Comparison of ENCODE assay signal across 9 cellular contexts in the genomic region with DNA sequence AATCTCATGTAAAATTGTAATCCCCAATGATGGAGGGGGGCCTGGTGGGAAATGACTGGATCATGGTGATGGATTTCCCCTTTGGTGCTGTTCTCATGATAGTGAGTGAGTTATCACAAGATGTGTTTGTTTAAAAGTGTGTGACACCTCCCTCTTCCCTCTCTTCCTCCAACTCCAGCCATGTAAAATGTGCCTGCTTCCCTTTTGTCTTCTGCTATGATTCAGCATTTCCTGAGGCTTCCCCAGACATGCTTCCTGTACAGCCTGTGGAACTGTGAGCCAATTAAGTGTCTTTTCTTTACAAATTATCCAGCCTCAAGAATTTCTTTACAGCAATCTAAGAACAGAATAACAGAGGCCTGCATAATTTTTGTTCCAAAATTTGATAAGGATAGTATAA.
DNase-seq lines count a peak whose midpoint lies in the region; ATAC-seq and TF ChIP-seq lines count a peak whose summit lies in the region.
"Had no signal": no experiment of that assay in that cellular context is flagged by ENCODE, and none has a peak within 500 bp of the region (broad histone marks: within the 10 kb centered on the region; RNA-seq: fewer than 3 reads in every experiment).

No MANE protein-coding gene starts in this region.

- peaks cover 24% of the 10 kb centered on the region for H3K4me1 Mint-ChIP-seq in endodermal cell

- H3K4me3 Mint-ChIP-seq in endodermal cell: no peak overlapping the region

- H3K9me2 ChIP-seq in HCT116 (ENCODE audit: insufficient read depth): no peaks in the 10 kb centered on the region

- TF ChIP-seq RAD21 in HCT116 (IDR thresholded peaks at IDR 0.05; ENCODE audit: low read depth): no peak

- no peak for TF ChIP-seq CTCF in HCT116 (IDR thresholded peaks at IDR 0.05 in 2 of 3, conservative IDR thresholded peaks at IDR 0.05 in 1 of 3; ENCODE audit: borderline replicate concordance in 1 of 3, insufficient read depth in 1 of 3, low read depth in 2 of 3, low read length in 2 of 3)
- no peak for TF ChIP-seq CTCF in endodermal cell (conservative IDR thresholded peaks at IDR 0.05)

- H3K27ac Mint-ChIP-seq in endodermal cell: no peak overlapping the region

- no peak overlapping the region for H2AFZ ChIP-seq in HCT116 (ENCODE audit: low read depth, low read length, poor library complexity, severe bottlenecking)

- no peak for TF ChIP-seq POLR2A in HCT116 (IDR thresholded peaks at IDR 0.05; ENCODE audit: borderline replicate concordance, extremely low read depth, insufficient read depth, insufficient read length)
- TF ChIP-seq POLR2A in GM18505 (IDR thresholded peaks at IDR 0.05; ENCODE audit: borderline replicate concordance, extremely low read depth, insufficient read depth, insufficient read length): no peak

- H3K27ac ChIP-seq in HCT116 (ENCODE audit: low read depth, low read length) (no peak overlapping the region; the same call in 1 of the 2 replicates), iPS-18a (ENCODE audit: low read length) (peak overlapping the region; percentile 20), endodermal cell (ENCODE audit: low read depth, low read length) (no peak overlapping the region)

- H3K27me3 ChIP-seq in HCT116 (ENCODE audit: insufficient read depth, low read length): no peaks in the 10 kb centered on the region
- no peaks in the 10 kb centered on the region for H3K27me3 ChIP-seq in adipocyte (replicated peaks; ENCODE audit: control insufficient read depth, insufficient read depth, low read length)
- H3K27me3 ChIP-seq in iPS-18a (ENCODE audit: control insufficient read depth, insufficient read depth, low read length): no peaks in the 10 kb centered on the region
- H3K27me3 ChIP-seq in endodermal cell (ENCODE audit: control insufficient read depth, insufficient read depth, low read length, poor library complexity, severe bottlenecking): no peaks in the 10 kb centered on the region

- peaks cover 4% of the 10 kb centered on the region for H3K79me2 ChIP-seq in HCT116 (ENCODE audit: insufficient read depth, low read length)

- H4K20me1 ChIP-seq in HCT116 (ENCODE audit: insufficient read depth): no peaks in the 10 kb centered on the region

- H3K4me3 ChIP-seq in HCT116 (replicated peaks in 1 of 2; ENCODE audit: low read depth in 1 of 2, low read length in 2 of 2): no peak overlapping the region
- no peak overlapping the region for H3K4me3 ChIP-seq in adipocyte (ENCODE audit: low read length)
- no peak overlapping the region for H3K4me3 ChIP-seq in iPS-18a (ENCODE audit: low read length)
- no peak overlapping the region for H3K4me3 ChIP-seq in endodermal cell (ENCODE audit: low read length)

- DNase-seq in A172 (ENCODE audit: low spot score): peak; percentile 73
- no peak for DNase-seq in HCT116 (ENCODE audit: low read depth, low spot score)
- DNase-seq in adipocyte (ENCODE audit: low read depth): peak; percentile 58
- DNase-seq in NCI-H510A treated with DMSO at 0.1 percent for 48 hours (lab: John Stamatoyannopoulos, UW): no peak
- DNase-seq in endodermal cell: no peak
- DNase-seq: cerebellar nuclear complex had no signal

- intact Hi-C loops in HCT116 (cut with micrococcal nuclease): no loop called here

- H3K9me3 ChIP-seq in HCT116 (ENCODE audit: control insufficient read depth in 1 of 2, insufficient read depth in 1 of 2, low read depth in 1 of 2, low read length in 2 of 2) (no peaks in the 10 kb centered on the region), adipocyte (ENCODE audit: control insufficient read depth, low read length) (no peaks in the 10 kb centered on the region), iPS-18a (ENCODE audit: control insufficient read depth, low read depth, low read length) (no peaks in the 10 kb centered on the region), endodermal cell (ENCODE audit: control insufficient read depth, low read length) (peaks cover 26% of the 10 kb centered on the region)

- peaks cover 2 to 18% of the 10 kb centered on the region in 2 experiments; a peak in 1 of 4 replicates for H3K4me1 ChIP-seq in HCT116 (ENCODE audit: control insufficient read depth in 1 of 2, insufficient read depth in 2 of 2, low read length in 2 of 2)
- H3K4me1 ChIP-seq in adipocyte (ENCODE audit: control insufficient read depth, insufficient read depth, low read length): peaks cover 8% of the 10 kb centered on the region
- peaks cover 4% of the 10 kb centered on the region for H3K4me1 ChIP-seq in iPS-18a (ENCODE audit: control insufficient read depth, low read depth, low read length)
- H3K4me1 ChIP-seq in endodermal cell (ENCODE audit: control insufficient read depth, insufficient read depth, low read length): no peaks in the 10 kb centered on the region

- CTCF ChIA-PET in HCT116 (lab: Charles Lee): no interaction called here

- H3K36me3 ChIP-seq in HCT116 (ENCODE audit: control insufficient read depth in 1 of 2, insufficient read depth in 2 of 2, low read length in 2 of 2): no peaks in the 10 kb centered on the region
- H3K36me3 ChIP-seq in adipocyte (ENCODE audit: control insufficient read depth, insufficient read depth, low read length, severe bottlenecking): no peaks in the 10 kb centered on the region
- H3K36me3 ChIP-seq in iPS-18a (ENCODE audit: control insufficient read depth, low read depth, low read length): no peaks in the 10 kb centered on the region
- H3K36me3 ChIP-seq in endodermal cell (ENCODE audit: control insufficient read depth, insufficient read depth, low read length): peaks cover 5% of the 10 kb centered on the region

- no TSS peak for BruUV-seq in HCT116 (replicated peaks; lab: Mats Ljungman, UMichigan)

- H3K4me2 ChIP-seq in HCT116 (ENCODE audit: low read length): peak overlapping the region; percentile 22; the same call in 1 of the 2 replicates

- POLR2A ChIA-PET in HCT116 (lab: Charles Lee): no interaction called here

- H3K9me3 Mint-ChIP-seq in endodermal cell: peaks cover 36% of the 10 kb centered on the region

- ATAC-seq in HCT116: no peak
- ATAC-seq in GM18505 (IDR thresholded peaks at IDR 0.05; ENCODE audit: unreplicated experiment): no peak
- ATAC-seq in GM18519 (IDR thresholded peaks at IDR 0.05; ENCODE audit: low FRiP score, unreplicated experiment): no peak

- RAD21 ChIA-PET in HCT116 (lab: Charles Lee; ENCODE audit: low non-redundant PET in 1 of 2, low total read pairs in 2 of 2, uncharacterized antibody in 2 of 2, unreplicated experiment in 2 of 2): no interaction called here

- no peaks in the 10 kb centered on the region for H3K27me3 Mint-ChIP-seq in endodermal cell (ENCODE audit: insufficient read depth)

- H3K9ac ChIP-seq in HCT116 (ENCODE audit: low read length) (no peak overlapping the region), adipocyte (ENCODE audit: low read length) (no peak overlapping the region), iPS-18a (ENCODE audit: low read length) (no peak overlapping the region), endodermal cell (ENCODE audit: extremely low read depth, low read length, poor library complexity, severe bottlenecking) (no peak overlapping the region)

- H3K36me3 Mint-ChIP-seq in endodermal cell (ENCODE audit: low read depth): peaks cover 44% of the 10 kb centered on the region

TF ChIP-seq in HCT116, 20 proteins besides CTCF, POLR2A, EP300 and RAD21:
- 0 out of 2 replicates have a peak, but pooled peaks have one; percentile 9 for TF ChIP-seq SP1 (IDR thresholded peaks at IDR 0.05; ENCODE audit: low read depth)
- TF ChIP-seq, protein P1, sequence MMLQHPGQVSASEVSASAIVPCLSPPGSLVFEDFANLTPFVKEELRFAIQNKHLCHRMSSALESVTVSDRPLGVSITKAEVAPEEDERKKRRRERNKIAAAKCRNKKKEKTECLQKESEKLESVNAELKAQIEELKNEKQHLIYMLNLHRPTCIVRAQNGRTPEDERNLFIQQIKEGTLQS (IDR thresholded peaks at IDR 0.05): no peak

Comparison
In these comparisons a context has a peak if more than half of its experiments do, and no peak if none do; other contexts are left out.
1. DNase-seq: peak in A172 (single experiment) and adipocyte (single experiment); none in HCT116 (single experiment), NCI-H510A treated with DMSO at 0.1 percent for 48 hours (single experiment) and endodermal cell (single experiment).